In the genomic region with DNA sequence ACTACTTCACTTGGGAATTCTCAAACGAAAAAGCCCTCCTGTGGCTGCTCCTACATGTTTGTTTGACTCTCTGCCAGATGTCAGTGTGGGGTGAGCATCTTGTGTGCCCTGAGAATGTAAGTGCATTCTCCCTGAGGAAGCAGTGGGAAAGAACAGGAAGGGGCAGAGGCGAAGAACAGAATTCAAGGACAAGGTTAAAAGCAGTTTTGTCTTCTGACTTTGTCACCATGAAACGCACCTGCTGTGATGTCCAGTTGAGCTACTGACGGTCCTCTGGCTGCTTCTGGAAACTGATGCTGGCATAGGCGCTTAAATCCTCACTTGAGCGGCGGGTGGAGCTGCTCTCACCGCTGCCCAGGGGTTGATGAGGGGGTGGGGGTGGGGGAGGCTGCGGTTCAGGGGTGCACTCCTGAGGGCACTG, we compare ENCODE assay signal across 8 cellular contexts. TPM values are rescaled to one million over a fixed set of nuclear protein-coding genes. Genes with fewer than 3 reads are reported as not detected.
A peak's percentile ranks its signal among the peaks of the same experiment; 100 is the strongest.
DNase-seq lines count a peak whose midpoint lies in the region; ATAC-seq, FAIRE-seq and TF ChIP-seq lines count a peak whose summit lies in the region.

No MANE protein-coding gene starts in this region.

- no peaks in the 10 kb centered on the region for H3K9me2 ChIP-seq in OCI-LY1 (ENCODE audit: low read depth, low read length)

- H3F3A ChIP-seq in OCI-LY1 (ENCODE audit: insufficient read depth, low read length) = no peaks in the 10 kb centered on the region; the same call in 1 of the 2 replicates

- H3K4me1 ChIP-seq in OCI-LY1 (ENCODE audit: insufficient read depth, low read length, severe bottlenecking) (peaks cover 80% of the 10 kb centered on the region), rectal smooth muscle tissue (ENCODE audit: control insufficient read depth, insufficient read depth, low read length) (peaks cover 14% of the 10 kb centered on the region), pancreas (peaks cover 27 to 37% (median 36%) of the 10 kb centered on the region in 3 donors)

- peaks cover 78% of the 10 kb centered on the region for H3K4me1 Mint-ChIP-seq in stimulated activated naive CD8-positive, alpha-beta T cell treated with anti-CD3 and anti-CD28 coated beads, Interleukin-15, amount 100 ng/mL, for 72 hours

- H3K4me3 Mint-ChIP-seq in stimulated activated naive CD8-positive, alpha-beta T cell treated with anti-CD3 and anti-CD28 coated beads, Interleukin-15, amount 100 ng/mL, for 72 hours = peak overlapping the region in 1 of 2 donors; percentile 14

- H3K4me3 ChIP-seq in OCI-LY1 (ENCODE audit: low read depth, low read length, poor library complexity, severe bottlenecking) (peak overlapping the region; percentile 79), fibroblast of mammary gland (ENCODE audit: control insufficient read depth, low read depth, low read length) (peak overlapping the region; percentile 76), rectal smooth muscle tissue (ENCODE audit: low read length) (peak overlapping the region; percentile 38), pancreas (peak overlapping the region in 2 of 4 donors; percentile 22 to 25)

- WGBS in pancreas, 2 donors = 16 to 28% methylated on average over 8 to 9 of the region's 9 CpGs

- H3K9me3 Mint-ChIP-seq in stimulated activated naive CD8-positive, alpha-beta T cell treated with anti-CD3 and anti-CD28 coated beads, Interleukin-15, amount 100 ng/mL, for 72 hours = no peaks in the 10 kb centered on the region

- intact Hi-C loops in left colon (cut with DNase I, micrococcal nuclease) = loop anchor here in 1 of 2 donors (10.0 kb wide), 1 partner anchor 580 kb away; no protein-coding TSS in a partner anchor
- intact Hi-C loops in pancreas (cut with DNase I) = loop anchor here in 1 of 3 donors (5.0 kb wide), 1 partner anchor 567 kb away; no protein-coding TSS in a partner anchor

- FAIRE-seq in pancreas (lab: Jason Lieb, UNC) = no peak

- H3K27ac ChIP-seq in OCI-LY1 (ENCODE audit: low read depth, low read length, poor library complexity, severe bottlenecking) (peak overlapping the region; percentile 90), rectal smooth muscle tissue (ENCODE audit: low read depth, low read length) (peak overlapping the region; percentile 94), pancreas (peak overlapping the region in 2 of 4 donors; percentile 40 to 96)

- H3K27me3 ChIP-seq in OCI-LY1 (ENCODE audit: insufficient read depth, low read length) (no peaks in the 10 kb centered on the region), rectal smooth muscle tissue (ENCODE audit: control insufficient read depth, insufficient read depth, low read length) (no peaks in the 10 kb centered on the region), pancreas (no peaks in the 10 kb centered on the region)

- H3K9ac ChIP-seq in OCI-LY1 (ENCODE audit: low read length) (peak overlapping the region; percentile 81; the same call in 1 of the 2 replicates), rectal smooth muscle tissue (ENCODE audit: low read length) (no peak overlapping the region)

- no peaks in the 10 kb centered on the region for H3K79me2 ChIP-seq in OCI-LY1 (ENCODE audit: insufficient read depth, low read length)

- peak; percentile 77 for DNase-seq in EH (ENCODE audit: low read depth)
- peak; percentile 89 for DNase-seq in fibroblast of mammary gland (ENCODE audit: low read depth)
- no peak for DNase-seq in NCI-H510A treated with DMSO at 0.1 percent for 48 hours (lab: John Stamatoyannopoulos, UW)
- no peak for DNase-seq in left colon
- DNase-seq in pancreas = no peak
- DNase-seq in stimulated activated naive CD8-positive, alpha-beta T cell treated with anti-CD3 and anti-CD28 coated beads, Interleukin-15, amount 100 ng/mL, for 72 hours = no peak

- ATAC-seq in left colon = no peak
- ATAC-seq in pancreas = no peak
- no peak for ATAC-seq in stimulated activated naive CD8-positive, alpha-beta T cell treated with anti-CD3 and anti-CD28 coated beads, Interleukin-15, amount 100 ng/mL, for 72 hours

- no peak overlapping the region for H2AFZ ChIP-seq in OCI-LY1 (ENCODE audit: low read length)

- no peaks in the 10 kb centered on the region for H3K36me3 ChIP-seq in OCI-LY1 (ENCODE audit: insufficient read depth, low read length)
- no peaks in the 10 kb centered on the region for H3K36me3 ChIP-seq in rectal smooth muscle tissue (ENCODE audit: control insufficient read depth, insufficient read depth, low read length)
- H3K36me3 ChIP-seq in pancreas = no peaks in the 10 kb centered on the region

- peak overlapping the region; percentile 81 for H3K4me2 ChIP-seq in OCI-LY1 (ENCODE audit: low read length)

- H3K27ac Mint-ChIP-seq in stimulated activated naive CD8-positive, alpha-beta T cell treated with anti-CD3 and anti-CD28 coated beads, Interleukin-15, amount 100 ng/mL, for 72 hours = no peak overlapping the region

- no peaks in the 10 kb centered on the region for H4K20me1 ChIP-seq in OCI-LY1 (ENCODE audit: insufficient read depth, low read length)

- H3K9me3 ChIP-seq in OCI-LY1 (ENCODE audit: low read length) (no peaks in the 10 kb centered on the region), pancreas (no peaks in the 10 kb centered on the region)

- TF ChIP-seq CTCF in OCI-LY1 (IDR thresholded peaks at IDR 0.05; ENCODE audit: low read length) (no peak), fibroblast of mammary gland (conservative IDR thresholded peaks at IDR 0.05; ENCODE audit: control insufficient read depth, insufficient read depth, low read depth, low read length) (no peak), pancreas (IDR thresholded peaks at IDR 0.05) (no peak)

- no peaks in the 10 kb centered on the region for H3K27me3 Mint-ChIP-seq in stimulated activated naive CD8-positive, alpha-beta T cell treated with anti-CD3 and anti-CD28 coated beads, Interleukin-15, amount 100 ng/mL, for 72 hours

RNA-seq across cellular contexts. Expression of a gene that starts 4.9 kb away (rescaled TPM):
- 10 to 100 TPM; 11.2 to 14.8 TPM for total RNA-seq in left colon
- 10 to 100 TPM in 1 of 6 donors, 1 to 10 TPM in 5; 4.4 to 12.7 (median 5.9) TPM for total RNA-seq in pancreas
- polyA plus RNA-seq in pancreas = 1 to 10 TPM; 3.2 to 4.0 TPM

RNA-seq across cellular contexts. Expression of a gene that starts 41.1 kb away (rescaled TPM):
- total RNA-seq in left colon (10 to 100 TPM; 26.1 to 27.4 TPM), pancreas (10 to 100 TPM; 18.2 to 28.9 (median 22.9) TPM)
- 1 to 10 TPM; 3.5 to 4.0 TPM for polyA plus RNA-seq in pancreas

Comparison
In these comparisons a context has a peak if more than half of its experiments do, and no peak if none do; other contexts are left out.
1. DNase-seq: peak in EH (single experiment) and fibroblast of mammary gland (single experiment); none in NCI-H510A treated with DMSO at 0.1 percent for 48 hours (single experiment), left colon (0 of 2), pancreas (0 of 6) and stimulated activated naive CD8-positive, alpha-beta T cell treated with anti-CD3 and anti-CD28 coated beads, Interleukin-15, amount 100 ng/mL, for 72 hours (0 of 2).